ENCODE assay signal across 24 cellular contexts in genomic region chrX:8657883-8658282, GRCh38.
"Had no signal": no experiment of that assay in that cellular context is flagged by ENCODE, and none has a peak within 500 bp of the region (broad histone marks: within the 10 kb centered on the region; RNA-seq: fewer than 3 reads in every experiment).

No MANE protein-coding gene starts in this region.

- DNase-seq: activated CD4-positive, alpha-beta T cell treated with anti-CD3 and anti-CD28 coated beads, Interleukin-2, amount 50 U/mL, for 1 hour; activated CD8-positive, alpha-beta T cell treated with anti-CD3 and anti-CD28 coated beads, Interleukin-2, amount 10 ng/mL, durations not matched to agents 7 days and 5 days; activated naive CD4-positive, alpha-beta T cell; adrenal gland; brain microvascular endothelial cell; caudate nucleus; effector CD4-positive, alpha-beta T cell; erythroblast; foreskin fibroblast; heart right ventricle; lower lobe of right lung; mesendoderm; naive B cell; retina; spleen; stimulated activated CD4-positive, alpha-beta T cell treated with anti-CD3 and anti-CD28 coated beads, Interleukin-4, amount 100 ng/mL, for 1 hour; stimulated activated naive CD4-positive, alpha-beta T cell; T1000 had no signal

- H3K4me1 ChIP-seq: adrenal gland, ascending aorta, heart right ventricle, lower lobe of right lung, neural progenitor cell, spleen had no signal

- H3K27ac ChIP-seq: adrenal gland, ascending aorta, brain microvascular endothelial cell, heart right ventricle, lower lobe of right lung, neural progenitor cell, spleen, thoracic aorta, VCaP had no signal

- H3K4me3 ChIP-seq: adrenal gland, ascending aorta, heart right ventricle, lower lobe of right lung, neural progenitor cell, spleen, thoracic aorta had no signal

- H3K36me3 ChIP-seq: adrenal gland, ascending aorta, brain microvascular endothelial cell, heart right ventricle, lower lobe of right lung, neural progenitor cell, spleen, thoracic aorta had no signal

- ATAC-seq: activated CD4-positive, CD25-positive, alpha-beta regulatory T cell treated with anti-CD3 and anti-CD28 coated beads, Interleukin-2, amount 50 U/mL, for 24 hours; activated CD8-positive, alpha-beta T cell treated with anti-CD3 and anti-CD28 coated beads, Interleukin-2, amount 10 ng/mL, durations not matched to agents 7 days and 5 days; heart right ventricle; left lobe of liver; lower lobe of right lung had no signal

- H3K9me3 ChIP-seq: adrenal gland, ascending aorta, heart right ventricle, lower lobe of right lung, spleen, thoracic aorta had no signal

- H3K27me3 ChIP-seq: adrenal gland, ascending aorta, brain microvascular endothelial cell, heart right ventricle, neural progenitor cell, spleen had no signal
